Comparison of ENCODE assay signal across 17 cellular contexts in the genomic region with DNA sequence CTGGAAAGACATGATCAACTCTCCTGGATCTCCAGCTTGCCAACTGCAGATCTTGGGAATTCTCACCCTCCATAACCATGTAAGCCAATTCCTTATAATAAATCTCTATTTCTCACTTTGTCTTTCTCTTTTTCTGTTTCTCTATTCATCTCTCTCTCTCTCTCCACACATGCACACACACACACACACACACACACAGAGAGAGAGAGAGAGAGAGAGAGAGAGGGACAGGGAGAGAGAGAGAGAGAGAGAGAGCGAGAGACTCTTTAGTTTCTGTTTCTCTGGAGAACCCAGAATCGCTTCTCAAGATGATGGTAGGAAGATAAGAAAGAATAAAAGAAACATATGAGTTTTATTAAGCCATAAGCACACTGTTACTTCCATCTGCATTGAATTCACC.
DNase-seq lines count a peak whose midpoint lies in the region; ATAC-seq, FAIRE-seq and TF ChIP-seq lines count a peak whose summit lies in the region.
"Had no signal": no experiment of that assay in that cellular context is flagged by ENCODE, and none has a peak within 500 bp of the region (broad histone marks: within the 10 kb centered on the region; RNA-seq: fewer than 3 reads in every experiment).

No MANE protein-coding gene starts in this region.

- no peaks in the 10 kb centered on the region for H3F3A ChIP-seq in SK-N-SH (replicated peaks; ENCODE audit: insufficient read depth)

- no peak for TF ChIP-seq EP300 in SK-N-SH (IDR thresholded peaks at IDR 0.05; ENCODE audit: borderline replicate concordance in 1 of 2, low read depth in 1 of 2, low read length in 1 of 2)
- TF ChIP-seq EP300 in GM12878 (IDR thresholded peaks at IDR 0.05; ENCODE audit: borderline replicate concordance in 1 of 2, control insufficient read depth in 1 of 2, low read depth in 2 of 2, low read length in 2 of 2), result no peak

- no peak for TF ChIP-seq POLR2A in GM12878 (IDR thresholded peaks at IDR 0.05; ENCODE audit: low read depth, low read length)

- H3K4me3 Mint-ChIP-seq in stimulated activated naive B cell treated with anti-CD40 and anti-IgM and Interleukin-4, amounts not matched to agents 10 μg/mL and 1 μg/mL and 100 μg/mL, for 72 hours, result no peak overlapping the region
- H3K4me3 Mint-ChIP-seq: CD8-positive, alpha-beta memory T cell had no signal

- H3K9me3 ChIP-seq in SK-N-SH (no peaks in the 10 kb centered on the region), OCI-LY3 (ENCODE audit: insufficient read depth, low read length) (no peaks in the 10 kb centered on the region), GM12878 (replicated peaks; ENCODE audit: control insufficient read depth, insufficient read depth, low read length) (no peaks in the 10 kb centered on the region)

- H2AFZ ChIP-seq in SK-N-SH (ENCODE audit: low read depth) (no peak overlapping the region), OCI-LY3 (ENCODE audit: low read depth, low read length) (peak overlapping the region; percentile 48; the same call in 1 of the 2 replicates), GM12878 (ENCODE audit: control insufficient read depth, low read depth, low read length) (no peak overlapping the region)

- in situ Hi-C loops in GM12878 (cut with MboI), result no loop called here

- no peak for DNase-seq in SK-N-SH
- DNase-seq in GM12878 (ENCODE audit: low read depth, low spot score), result no peak
- no peak for DNase-seq in dedifferentiated amniotic fluid mesenchymal stem cell (ENCODE audit: extremely low spot score)
- no peak for DNase-seq in stimulated activated naive B cell treated with anti-CD40 and anti-IgM and Interleukin-4, amounts not matched to agents 10 μg/mL and 1 μg/mL and 100 μg/mL, for 72 hours
- DNase-seq: AML-193; Caco-2; CD8-positive, alpha-beta memory T cell; DMS53; GDM1 had no signal

- no peaks in the 10 kb centered on the region for H3K27me3 Mint-ChIP-seq in stimulated activated naive B cell treated with anti-CD40 and anti-IgM and Interleukin-4, amounts not matched to agents 10 μg/mL and 1 μg/mL and 100 μg/mL, for 72 hours
- H3K27me3 Mint-ChIP-seq: CD8-positive, alpha-beta memory T cell had no signal

- H3K36me3 ChIP-seq in SK-N-SH (replicated peaks in 1 of 2; ENCODE audit: control insufficient read depth in 1 of 2, insufficient read depth in 2 of 2, low read length in 1 of 2), result no peaks in the 10 kb centered on the region
- H3K36me3 ChIP-seq in OCI-LY3 (replicated peaks; ENCODE audit: low read depth, low read length), result no peaks in the 10 kb centered on the region
- H3K36me3 ChIP-seq in GM12878 (ENCODE audit: control insufficient read depth in 2 of 2, insufficient read depth in 2 of 2, low read length in 1 of 2), result no peaks in the 10 kb centered on the region
- H3K36me3 ChIP-seq: BLaER1 had no signal

- POLR2A ChIA-PET in SK-N-SH (lab: Yijun Ruan, JAX), result no interaction called here
- POLR2A ChIA-PET in GM12878 (lab: Charles Lee), result interaction anchor here (1.1 kb wide), 1 partner anchor 23 kb away, joined by 3 read pairs; no protein-coding TSS in a partner anchor

- H3K4me1 Mint-ChIP-seq in stimulated activated naive B cell treated with anti-CD40 and anti-IgM and Interleukin-4, amounts not matched to agents 10 μg/mL and 1 μg/mL and 100 μg/mL, for 72 hours, result no peaks in the 10 kb centered on the region
- H3K4me1 Mint-ChIP-seq: CD8-positive, alpha-beta memory T cell had no signal

- H3K9ac ChIP-seq in SK-N-SH (no peak overlapping the region), OCI-LY3 (ENCODE audit: low read length) (no peak overlapping the region), GM12878 (ENCODE audit: control insufficient read depth, insufficient read depth, low read length) (no peak overlapping the region)
- H3K9ac ChIP-seq: BLaER1 had no signal

- H4K20me1 ChIP-seq in SK-N-SH (ENCODE audit: insufficient read depth) (no peaks in the 10 kb centered on the region), OCI-LY3 (ENCODE audit: insufficient read depth, low read length) (no peaks in the 10 kb centered on the region), GM12878 (ENCODE audit: control insufficient read depth, insufficient read depth) (no peaks in the 10 kb centered on the region)
- H4K20me1 ChIP-seq: BLaER1 had no signal

- BruUV-seq in GM12878 (replicated peaks; lab: Mats Ljungman, UMichigan), result no TSS peak

- H3K9me2 ChIP-seq in SK-N-SH, result no peaks in the 10 kb centered on the region

- SMC1A ChIA-PET in GM12878 (lab: Charles Lee; ENCODE audit: uncharacterized antibody, unreplicated experiment), result interaction anchor here (0.9 to 2.2 kb wide), 10 partner anchors 28 to 112 kb away, joined by 3 to 5 read pairs (median 4); a partner anchor contains a TSS

- intact Hi-C loops in GM12878 (cut with micrococcal nuclease; ENCODE audit: unreplicated experiment), result no loop called here

- RAD21 ChIA-PET in GM12878 (lab: Charles Lee; ENCODE audit: unreplicated experiment), result interaction anchor here (1.0 to 1.9 kb wide), 5 partner anchors 9 to 115 kb away, joined by 3 to 6 read pairs (median 3); no protein-coding TSS in a partner anchor

- TF ChIP-seq RAD21 in SK-N-SH (IDR thresholded peaks at IDR 0.05; ENCODE audit: low read length) (no peak), GM12878 (IDR thresholded peaks at IDR 0.05; ENCODE audit: insufficient read depth, low read depth, low read length) (no peak)

- no peak for TF ChIP-seq CTCF in SK-N-SH (IDR thresholded peaks at IDR 0.05)
- no peak for TF ChIP-seq CTCF in OCI-LY3 (IDR thresholded peaks at IDR 0.05; ENCODE audit: low read depth, low read length)
- TF ChIP-seq CTCF in GM12878 (IDR thresholded peaks at IDR 0.05 in 2 of 3, conservative IDR thresholded peaks at IDR 0.05 in 1 of 3; ENCODE audit: control insufficient read depth in 2 of 3, extremely low read depth in 1 of 3, insufficient read depth in 1 of 3, low read depth in 3 of 3, low read length in 3 of 3), result no peak

- no peaks in the 10 kb centered on the region for H3K27me3 ChIP-seq in SK-N-SH (ENCODE audit: insufficient read depth)
- H3K27me3 ChIP-seq in OCI-LY3 (ENCODE audit: low read depth, low read length), result no peaks in the 10 kb centered on the region
- no peaks in the 10 kb centered on the region for H3K27me3 ChIP-seq in GM12878 (replicated peaks in 1 of 2; ENCODE audit: control insufficient read depth in 2 of 2, insufficient read depth in 2 of 2, low read length in 1 of 2)
- H3K27me3 ChIP-seq: BLaER1 had no signal

- H3K4me3 ChIP-seq in SK-N-SH (ENCODE audit: low read depth in 2 of 2, low read length in 1 of 2), result no peak overlapping the region; a peak in 1 of 4 replicates
- no peak overlapping the region for H3K4me3 ChIP-seq in OCI-LY3 (ENCODE audit: low read length)
- H3K4me3 ChIP-seq in GM12878, result no peak overlapping the region
- H3K4me3 ChIP-seq: BLaER1, K562 had no signal

- CTCF ChIA-PET in SK-N-SH (lab: Yijun Ruan, JAX), result no interaction called here
- CTCF ChIA-PET in GM12878 (lab: Yijun Ruan, JAX), result no interaction called here

- peaks cover 0 to 7% of the 10 kb centered on the region in 2 donors for H3K9me3 Mint-ChIP-seq in stimulated activated naive B cell treated with anti-CD40 and anti-IgM and Interleukin-4, amounts not matched to agents 10 μg/mL and 1 μg/mL and 100 μg/mL, for 72 hours

- H3K27ac ChIP-seq in SK-N-SH (ENCODE audit: low read depth in 2 of 2, low read length in 1 of 2) (no peak overlapping the region), OCI-LY3 (ENCODE audit: low read length) (no peak overlapping the region), GM12878 (ENCODE audit: control insufficient read depth, insufficient read depth) (no peak overlapping the region)
- H3K27ac ChIP-seq: 22Rv1, BLaER1, HL-60 had no signal

- 7% methylated on average over 2 of the region's 2 CpGs for WGBS in SK-N-SH (ENCODE audit: low lambda C conversion rate)
- WGBS in GM12878 (ENCODE audit: insufficient coverage, insufficient replicate concordance, low lambda C conversion rate, missing lambda C conversion rate), result 68% methylated on average over 2 of the region's 2 CpGs

- H3K36me3 Mint-ChIP-seq in stimulated activated naive B cell treated with anti-CD40 and anti-IgM and Interleukin-4, amounts not matched to agents 10 μg/mL and 1 μg/mL and 100 μg/mL, for 72 hours, result no peaks in the 10 kb centered on the region
- H3K36me3 Mint-ChIP-seq: CD8-positive, alpha-beta memory T cell had no signal

- H3K79me2 ChIP-seq in SK-N-SH (ENCODE audit: insufficient read depth) (no peaks in the 10 kb centered on the region), OCI-LY3 (ENCODE audit: low read length) (no peaks in the 10 kb centered on the region), GM12878 (ENCODE audit: control insufficient read depth, insufficient read depth, low read length) (no peaks in the 10 kb centered on the region)

- no peak for ATAC-seq in SK-N-SH treated with all-trans-retinoic acid at 6 μM for 48 hours
- ATAC-seq in GM12878, result peak; percentile 13
- ATAC-seq in GM18502 (IDR thresholded peaks at IDR 0.05; ENCODE audit: poor library complexity, unreplicated experiment), result no peak
- ATAC-seq in stimulated activated naive B cell treated with anti-CD40 and anti-IgM and Interleukin-4, amounts not matched to agents 10 μg/mL and 1 μg/mL and 100 μg/mL, for 72 hours (replicated peaks), result no peak
- ATAC-seq: HCT116, K562 had no signal

- peak overlapping the region; percentile 52; the same call in 1 of the 2 replicates for H3K4me2 ChIP-seq in SK-N-SH
- H3K4me2 ChIP-seq in OCI-LY3 (ENCODE audit: low read length), result no peak overlapping the region
- H3K4me2 ChIP-seq in GM12878 (ENCODE audit: control insufficient read depth, insufficient read depth), result no peak overlapping the region
- H3K4me2 ChIP-seq: BLaER1 had no signal

- FAIRE-seq in GM12878 (lab: Jason Lieb, UNC), result no peak
- FAIRE-seq: K562 had no signal

- H3K4me1 ChIP-seq in SK-N-SH (ENCODE audit: control insufficient read depth in 1 of 2, insufficient read depth in 2 of 2, low read depth in 1 of 2, low read length in 1 of 2) (no peaks in the 10 kb centered on the region), OCI-LY3 (ENCODE audit: low read length) (no peaks in the 10 kb centered on the region), GM12878 (ENCODE audit: control insufficient read depth, insufficient read depth, low read length) (no peaks in the 10 kb centered on the region)
- H3K4me1 ChIP-seq: BLaER1, Caco-2 had no signal

- H3K27ac Mint-ChIP-seq in stimulated activated naive B cell treated with anti-CD40 and anti-IgM and Interleukin-4, amounts not matched to agents 10 μg/mL and 1 μg/mL and 100 μg/mL, for 72 hours, result no peak overlapping the region
- H3K27ac Mint-ChIP-seq: CD8-positive, alpha-beta memory T cell had no signal

TF ChIP-seq in SK-N-SH, 30 proteins besides CTCF, POLR2A, EP300 and RAD21 (continues in another document):
- no peak for TF ChIP-seq GATA2 (CRISPR knock-in tag; IDR thresholded peaks at IDR 0.05)
- no peak for TF ChIP-seq TEAD4 (IDR thresholded peaks at IDR 0.05; ENCODE audit: borderline replicate concordance, insufficient read depth)
- no peak for TF ChIP-seq NFIC (IDR thresholded peaks at IDR 0.05; ENCODE audit: borderline replicate concordance)

TF ChIP-seq in SK-N-SH treated with all-trans-retinoic acid at 6 μM for 48 hours, 23 proteins besides CTCF, POLR2A, EP300 and RAD21 (continues in another document):
- no peak for TF ChIP-seq ZFP3 (CRISPR knock-in tag; IDR thresholded peaks at IDR 0.05)
- TF ChIP-seq RARB (CRISPR knock-in tag; IDR thresholded peaks at IDR 0.05), result no peak

TF ChIP-seq in GM12878, 131 proteins besides CTCF, POLR2A, EP300 and RAD21 (continues in another document):
- TF ChIP-seq PAX5 (IDR thresholded peaks at IDR 0.05; ENCODE audit: borderline replicate concordance, low read depth, low read length) (no peak), ZZZ3 (IDR thresholded peaks at IDR 0.05; ENCODE audit: control insufficient read depth, insufficient read length, low read depth) (peak; percentile 64)
